ENCODE assay signal across 8 cellular contexts in the genomic region with DNA sequence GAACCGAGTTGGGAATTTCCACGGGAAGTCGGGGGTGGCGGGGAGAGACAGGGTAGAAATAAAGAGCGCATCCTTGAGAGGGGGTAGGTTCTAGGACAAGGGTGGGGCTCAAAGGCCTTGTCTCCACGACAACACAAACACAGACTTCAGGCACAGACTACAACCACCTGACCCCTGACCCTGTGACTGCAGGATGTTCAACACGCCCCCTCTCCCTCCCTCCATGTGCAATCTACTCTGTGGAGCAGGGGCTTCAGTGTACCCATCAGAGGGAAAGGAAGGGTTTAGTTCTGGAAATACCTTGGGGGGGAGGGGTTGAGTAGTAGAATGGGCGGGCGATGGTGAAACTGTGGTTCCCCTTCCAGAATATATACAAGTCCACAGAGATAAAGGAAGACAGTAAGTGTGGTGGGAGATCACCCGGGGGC. TPM values are rescaled to one million over a fixed set of nuclear protein-coding genes. Genes with fewer than 3 reads are reported as not detected.
DNase-seq lines count a peak whose midpoint lies in the region; ATAC-seq and TF ChIP-seq lines count a peak whose summit lies in the region.

No MANE protein-coding gene starts in this region.

- peaks cover 63% of the 10 kb centered on the region for H3K79me2 ChIP-seq in DOHH2 (ENCODE audit: control insufficient read depth, low read length)

- H4K20me1 ChIP-seq in DOHH2 (ENCODE audit: control insufficient read depth, insufficient read depth, low read depth, low read length) = peaks cover 6% of the 10 kb centered on the region; the same call in 1 of the 2 replicates

- intact Hi-C loops in sigmoid colon (cut with DNase I) = loop anchor here (1.0 kb wide), 1 partner anchor 15 kb away; no protein-coding TSS in a partner anchor

- TF ChIP-seq POLR2A in sigmoid colon (IDR thresholded peaks at IDR 0.05) (no peak), GM18505 (IDR thresholded peaks at IDR 0.05; ENCODE audit: borderline replicate concordance, extremely low read depth, insufficient read depth, insufficient read length) (no peak)

- no peaks in the 10 kb centered on the region for H3K9me2 ChIP-seq in DOHH2 (replicated peaks; ENCODE audit: control insufficient read depth, low read length)

- H3K27me3 ChIP-seq in DOHH2 (ENCODE audit: control insufficient read depth, low read length) (no peaks in the 10 kb centered on the region), iPS DF 6.9 (ENCODE audit: control insufficient read depth, insufficient read depth, low read length) (no peaks in the 10 kb centered on the region), sigmoid colon (no peaks in the 10 kb centered on the region)

- DNase-seq in LHCN-M2 (ENCODE audit: low read depth) = peak; percentile 77
- DNase-seq in T-helper 1 cell = peak; percentile 65 to 77 (median 73)
- peak; percentile 68 for DNase-seq in astrocyte of the hippocampus (ENCODE audit: low read depth, low spot score)
- no peak for DNase-seq in iPS DF 6.9 (ENCODE audit: low read depth, low spot score)
- peak; percentile 89 for DNase-seq in sigmoid colon
- no peak for DNase-seq in cerebellum (ENCODE audit: low spot score)

- H3K4me2 ChIP-seq in DOHH2 (ENCODE audit: low read length) = peak overlapping the region; percentile 91

- no peak for TF ChIP-seq CTCF in DOHH2 (IDR thresholded peaks at IDR 0.05; ENCODE audit: low read depth, low read length, poor library complexity, severe bottlenecking)
- TF ChIP-seq CTCF in sigmoid colon (IDR thresholded peaks at IDR 0.05) = no peak

- peaks cover 56% of the 10 kb centered on the region for H3K36me3 ChIP-seq in DOHH2 (ENCODE audit: control insufficient read depth, low read length)
- H3K36me3 ChIP-seq in iPS DF 6.9 (ENCODE audit: control insufficient read depth, insufficient read depth, low read length) = peaks cover 9% of the 10 kb centered on the region
- peaks cover 4 to 29% (median 8%) of the 10 kb centered on the region in 4 donors for H3K36me3 ChIP-seq in sigmoid colon

- peaks cover 21% of the 10 kb centered on the region for H3F3A ChIP-seq in DOHH2 (ENCODE audit: control insufficient read depth, insufficient read depth)

- no peak for ATAC-seq in GM18505 (IDR thresholded peaks at IDR 0.05; ENCODE audit: unreplicated experiment)

- no peak for TF ChIP-seq EP300 in sigmoid colon (IDR thresholded peaks at IDR 0.05)

- H3K4me3 ChIP-seq in DOHH2 (ENCODE audit: low read length) (peak overlapping the region; percentile 95), iPS DF 6.9 (ENCODE audit: low read length) (peak overlapping the region; percentile 76; the same call in 1 of the 2 replicates), sigmoid colon (peak overlapping the region; percentile 65 to 89 (median 78))

- peaks cover 45% of the 10 kb centered on the region for H3K4me1 ChIP-seq in DOHH2 (ENCODE audit: control insufficient read depth, low read length)
- H3K4me1 ChIP-seq in iPS DF 6.9 (ENCODE audit: control insufficient read depth, insufficient read depth, low read length) = 0 out of 2 replicates have a peak, but pooled peaks cover 5% of the 10 kb centered on the region
- peaks cover 0 to 69% (median 54%) of the 10 kb centered on the region in 4 donors for H3K4me1 ChIP-seq in sigmoid colon

- H3K9me3 ChIP-seq in DOHH2 (ENCODE audit: control insufficient read depth, insufficient read depth, low read length) (no peaks in the 10 kb centered on the region), iPS DF 6.9 (ENCODE audit: control insufficient read depth, insufficient read depth, low read length) (no peaks in the 10 kb centered on the region), sigmoid colon (no peaks in the 10 kb centered on the region)

- H3K27ac ChIP-seq in DOHH2 (ENCODE audit: low read depth, low read length) (peak overlapping the region; percentile 93), iPS DF 6.9 (ENCODE audit: low read length) (no peak overlapping the region), sigmoid colon (peak overlapping the region; percentile 90 to 97 (median 95))

- WGBS in iPS DF 6.9 (ENCODE audit: insufficient coverage, insufficient read length) = no CpG with 5 or more reads among the region's 10 CpGs
- 0 to 3% methylated on average over 10 of the region's 10 CpGs for WGBS in sigmoid colon, 2 donors

RNA-seq across cellular contexts. Expression of a gene that starts 0.7 kb away (rescaled TPM):
- 44.9 and 57.9 TPM in 2 replicates for total RNA-seq in LHCN-M2 (2014; rRNA removed)
- polyA plus RNA-seq in LHCN-M2 (2012) = 44.5 TPM
- total RNA-seq in sigmoid colon = 10 to 100 TPM; 29.8 to 80.0 (median 50.5) TPM
- 100 to 1,000 TPM in 1 of 3 donors, 10 to 100 TPM in 1, 1 to 10 TPM in 1; 7.8 to 114 (median 21.3) TPM for polyA plus RNA-seq in sigmoid colon
- 22.0 TPM for total RNA-seq in cerebellum

RNA-seq across cellular contexts. Expression of a gene that starts 3.0 kb away (rescaled TPM):
- 10.1 and 15.0 TPM in 2 replicates for total RNA-seq in LHCN-M2 (2014; rRNA removed)
- 14.4 TPM for polyA plus RNA-seq in LHCN-M2 (2012)
- 10 to 100 TPM in 3 of 4 donors, 1 to 10 TPM in 1; 9.4 to 13.2 (median 12.7) TPM for total RNA-seq in sigmoid colon
- 10 to 100 TPM; 11.3 to 19.2 (median 16.1) TPM for polyA plus RNA-seq in sigmoid colon
- 17.7 TPM for total RNA-seq in cerebellum

RNA-seq across cellular contexts. Expression of a gene that starts 8.2 kb away (rescaled TPM):
- total RNA-seq in LHCN-M2 (2014; rRNA removed) (51.6 and 64.3 TPM in 2 replicates), sigmoid colon (10 to 100 TPM; 37.1 to 52.3 (median 48.3) TPM), cerebellum (15.1 TPM)
- 47.2 TPM for polyA plus RNA-seq in LHCN-M2 (2012)
- polyA plus RNA-seq in sigmoid colon = 10 to 100 TPM; 24.7 to 49.2 (median 33.0) TPM

RNA-seq across cellular contexts. Expression of a gene that starts 15.8 kb away (rescaled TPM):
- total RNA-seq in LHCN-M2 (2014; rRNA removed) (20.6 and 24.4 TPM in 2 replicates), sigmoid colon (10 to 100 TPM; 33.2 to 48.9 (median 37.9) TPM), cerebellum (25.3 TPM)
- polyA plus RNA-seq in LHCN-M2 (2012) = 20.3 TPM
- 10 to 100 TPM in 2 of 3 donors, 1 to 10 TPM in 1; 5.8 to 40.2 (median 18.0) TPM for polyA plus RNA-seq in sigmoid colon

RNA-seq across cellular contexts. Expression of a gene that starts 25.1 kb away (rescaled TPM):
- total RNA-seq in LHCN-M2 (2014; rRNA removed) = 67.6 and 82.1 TPM in 2 replicates
- polyA plus RNA-seq in LHCN-M2 (2012) = 119 TPM
- total RNA-seq in sigmoid colon = 10 to 100 TPM in 3 of 4 donors, 1 to 10 TPM in 1; 7.5 to 56.1 (median 31.8) TPM
- 100 to 1,000 TPM; 131 to 173 (median 144) TPM for polyA plus RNA-seq in sigmoid colon
- total RNA-seq in cerebellum = 17.1 TPM

Comparison
In these comparisons a context has a peak if more than half of its experiments do, and no peak if none do; other contexts are left out.
1. DNase-seq: peak in LHCN-M2 (single experiment), T-helper 1 cell (5 of 5), astrocyte of the hippocampus (single experiment) and sigmoid colon (single experiment); none in iPS DF 6.9 (single experiment) and cerebellum (single experiment).
2. Peak in every context shown above with its lines, with median percentiles within 50 percentile points of each other: H3K4me3 ChIP-seq.